In genomic region chr2:43370146-43370545, GRCh38 we compare ENCODE assay signal across 16 cellular contexts.
DNase-seq lines count a peak whose midpoint lies in the region; ATAC-seq and TF ChIP-seq lines count a peak whose summit lies in the region.
"Had no signal": no experiment of that assay in that cellular context is flagged by ENCODE, and none has a peak within 500 bp of the region (broad histone marks: within the 10 kb centered on the region; RNA-seq: fewer than 3 reads in every experiment).

No MANE protein-coding gene starts in this region.

- H3K4me3 ChIP-seq in mucosa of descending colon: no peak overlapping the region
- no peak overlapping the region for H3K4me3 ChIP-seq in stomach smooth muscle (ENCODE audit: low read length in 2 of 2)
- no peak overlapping the region for H3K4me3 ChIP-seq in GM23248
- H3K4me3 ChIP-seq: MG63, PC-9 had no signal

- intact Hi-C loops in mucosa of descending colon (cut with DNase I, micrococcal nuclease): no loop called here

- H3K4me1 ChIP-seq in mucosa of descending colon (ENCODE audit: low read depth): peaks cover 18% of the 10 kb centered on the region
- H3K4me1 ChIP-seq in stomach smooth muscle (ENCODE audit: control insufficient read depth, insufficient read depth, low read length): peaks cover 6% of the 10 kb centered on the region
- H3K4me1 ChIP-seq in GM23248 (ENCODE audit: insufficient read depth): no peaks in the 10 kb centered on the region

- H3K9me2 ChIP-seq in GM23248 (ENCODE audit: insufficient read depth): no peaks in the 10 kb centered on the region

- ATAC-seq in mucosa of descending colon: peak; percentile 95
- ATAC-seq: activated T-cell treated with anti-CD3 and anti-CD28 coated beads, Interleukin-2, amount 50 U/mL, for 72 hours; SK-N-SH treated with all-trans-retinoic acid at 6 μM for 48 hours had no signal

- H2AFZ ChIP-seq in GM23248: no peak overlapping the region
- H2AFZ ChIP-seq: PC-9 had no signal

- in situ Hi-C loops in GM23248 (cut with MboI): no loop called here

- WGBS in GM23248 (ENCODE audit: low coverage in 1 of 2, low lambda C conversion rate in 2 of 2, missing lambda C conversion rate in 2 of 2), 2 experiments: 87 to 93% methylated on average over 4 of the region's 4 CpGs

- peak overlapping the region; percentile 6 for H3K27ac ChIP-seq in stomach smooth muscle (ENCODE audit: low read length)
- no peak overlapping the region for H3K27ac ChIP-seq in GM23248
- H3K27ac ChIP-seq: PC-9 had no signal

- H3F3A ChIP-seq in GM23248 (ENCODE audit: insufficient read depth): no peaks in the 10 kb centered on the region

- H3K9me3 ChIP-seq in mucosa of descending colon: no peaks in the 10 kb centered on the region
- no peaks in the 10 kb centered on the region for H3K9me3 ChIP-seq in stomach smooth muscle (ENCODE audit: control insufficient read depth in 2 of 2, low read length in 2 of 2)
- H3K9me3 ChIP-seq in GM23248 (ENCODE audit: low read depth): no peaks in the 10 kb centered on the region
- H3K9me3 ChIP-seq: MG63 had no signal

- H3K79me2 ChIP-seq in GM23248 (ENCODE audit: insufficient read depth): no peaks in the 10 kb centered on the region

- H3K9ac ChIP-seq in stomach smooth muscle (ENCODE audit: low read length in 2 of 2) (no peak overlapping the region), GM23248 (no peak overlapping the region)

- H3K4me2 ChIP-seq in GM23248 (ENCODE audit: unreplicated experiment): no peak overlapping the region
- H3K4me2 ChIP-seq: PC-9 had no signal

- DNase-seq in DMS53 (lab: John Stamatoyannopoulos, UW) (peak; percentile 46), DMS53 treated with DMSO at 0.1 percent for 48 hours (lab: John Stamatoyannopoulos, UW; ENCODE audit: unreplicated experiment) (no peak), dermis blood vessel endothelial cell (peak; percentile 20), mucosa of descending colon (peak in 1 of 3 donors; percentile 57), NOMO-1 (lab: John Stamatoyannopoulos, UW; ENCODE audit: unreplicated experiment in 2 of 2) (no peak), GM23248 (no peak)
- DNase-seq in T-helper 2 cell treated with Interferon-gamma antibody and Interleukin-4, amounts not matched to agents 5 μg/mL and 100 μg/mL, for 36 hours (ENCODE audit: low spot score): no peak
- DNase-seq: activated CD4-positive, alpha-beta T cell treated with anti-CD3 and anti-CD28 coated beads, Interleukin-2, amount 50 U/mL, for 48 hours; activated T-cell treated with anti-CD3 and anti-CD28 coated beads, Interleukin-2, amount 50 U/mL, for 72 hours; EL; MG63; NCI-H187; NCI-H524; PC-9 had no signal

- peaks cover 12% of the 10 kb centered on the region for H3K4me1 Mint-ChIP-seq in T-helper 2 cell treated with Interferon-gamma antibody and Interleukin-4, amounts not matched to agents 5 μg/mL and 100 μg/mL, for 36 hours (ENCODE audit: low read depth)

- H3K4me3 Mint-ChIP-seq in T-helper 2 cell treated with Interferon-gamma antibody and Interleukin-4, amounts not matched to agents 5 μg/mL and 100 μg/mL, for 36 hours: no peak overlapping the region
- H3K4me3 Mint-ChIP-seq: activated T-cell treated with anti-CD3 and anti-CD28 coated beads, Interleukin-2, amount 50 U/mL, for 72 hours had no signal

- H3K27me3 Mint-ChIP-seq in T-helper 2 cell treated with Interferon-gamma antibody and Interleukin-4, amounts not matched to agents 5 μg/mL and 100 μg/mL, for 36 hours (ENCODE audit: low read depth): no peaks in the 10 kb centered on the region

- no peaks in the 10 kb centered on the region for H3K9me3 Mint-ChIP-seq in T-helper 2 cell treated with Interferon-gamma antibody and Interleukin-4, amounts not matched to agents 5 μg/mL and 100 μg/mL, for 36 hours
- H3K9me3 Mint-ChIP-seq: activated T-cell treated with anti-CD3 and anti-CD28 coated beads, Interleukin-2, amount 50 U/mL, for 72 hours had no signal

- H3K36me3 ChIP-seq in mucosa of descending colon (ENCODE audit: low read depth) (no peaks in the 10 kb centered on the region), stomach smooth muscle (ENCODE audit: control insufficient read depth in 2 of 2, insufficient read depth in 2 of 2, low read length in 2 of 2) (no peaks in the 10 kb centered on the region), GM23248 (ENCODE audit: low read depth) (no peaks in the 10 kb centered on the region)
- H3K36me3 ChIP-seq: MG63 had no signal

- peaks cover 2% of the 10 kb centered on the region for H3K36me3 Mint-ChIP-seq in T-helper 2 cell treated with Interferon-gamma antibody and Interleukin-4, amounts not matched to agents 5 μg/mL and 100 μg/mL, for 36 hours (ENCODE audit: low read depth)

- no peak for TF ChIP-seq CTCF in mucosa of descending colon (IDR thresholded peaks at IDR 0.05)

- no peak overlapping the region for H3K27ac Mint-ChIP-seq in T-helper 2 cell treated with Interferon-gamma antibody and Interleukin-4, amounts not matched to agents 5 μg/mL and 100 μg/mL, for 36 hours

- H3K27me3 ChIP-seq in stomach smooth muscle (ENCODE audit: control insufficient read depth in 1 of 2, insufficient read depth in 2 of 2, low read length in 2 of 2): no peaks in the 10 kb centered on the region
- no peaks in the 10 kb centered on the region for H3K27me3 ChIP-seq in GM23248 (replicated peaks; ENCODE audit: insufficient read depth)
- H3K27me3 ChIP-seq: MG63 had no signal

- no peaks in the 10 kb centered on the region for H4K20me1 ChIP-seq in GM23248 (ENCODE audit: insufficient read depth)

Comparison
In these comparisons a context has a peak if more than half of its experiments do, and no peak if none do; other contexts are left out.
1. DNase-seq: peak in DMS53 (single experiment) and dermis blood vessel endothelial cell (single experiment); none in DMS53 treated with DMSO at 0.1 percent for 48 hours (single experiment), T-helper 2 cell treated with Interferon-gamma antibody and Interleukin-4, amounts not matched to agents 5 μg/mL and 100 μg/mL, for 36 hours (single experiment), NOMO-1 (0 of 2) and GM23248 (single experiment).